ENCODE assay signal across 8 cellular contexts in genomic region chr3:69738291-69738690, GRCh38. TPM values are rescaled to one million over a fixed set of nuclear protein-coding genes. Genes with fewer than 3 reads are reported as not detected.
DNase-seq lines count a peak whose midpoint lies in the region; ATAC-seq and TF ChIP-seq lines count a peak whose summit lies in the region.

No MANE protein-coding gene starts in this region.

- peak overlapping the region; percentile 1 for H3K4me3 Mint-ChIP-seq in activated T-cell treated with anti-CD3 and anti-CD28 coated beads, Interleukin-2, amount 50 U/mL, for 24 hours
- no peak overlapping the region for H3K4me3 Mint-ChIP-seq in stimulated activated effector memory CD8-positive, alpha-beta T cell treated with anti-CD3 and anti-CD28 coated beads, Interleukin-12 subunit alpha, Interleukin-12 subunit beta, amount 100 ng/mL, for 72 hours

- no peak for TF ChIP-seq CTCF in brain microvascular endothelial cell (IDR thresholded peaks at IDR 0.05; ENCODE audit: low read depth, low read length, missing control alignments)
- TF ChIP-seq CTCF in liver (IDR thresholded peaks at IDR 0.05; ENCODE audit: low read depth, low read length, missing input control): no peak

- no peak for ATAC-seq in stimulated activated effector memory CD8-positive, alpha-beta T cell treated with anti-CD3 and anti-CD28 coated beads, Interleukin-12 subunit alpha, Interleukin-12 subunit beta, amount 100 ng/mL, for 72 hours
- ATAC-seq in HG02642 (IDR thresholded peaks at IDR 0.05; ENCODE audit: poor library complexity, unreplicated experiment): no peak

- no peaks in the 10 kb centered on the region for H3K9me3 Mint-ChIP-seq in activated T-cell treated with anti-CD3 and anti-CD28 coated beads, Interleukin-2, amount 50 U/mL, for 24 hours
- H3K9me3 Mint-ChIP-seq in stimulated activated effector memory CD8-positive, alpha-beta T cell treated with anti-CD3 and anti-CD28 coated beads, Interleukin-12 subunit alpha, Interleukin-12 subunit beta, amount 100 ng/mL, for 72 hours: no peaks in the 10 kb centered on the region

- H3K27me3 Mint-ChIP-seq in activated T-cell treated with anti-CD3 and anti-CD28 coated beads, Interleukin-2, amount 50 U/mL, for 24 hours: peaks cover 63% of the 10 kb centered on the region

- no peak overlapping the region for H3K27ac Mint-ChIP-seq in activated T-cell treated with anti-CD3 and anti-CD28 coated beads, Interleukin-2, amount 50 U/mL, for 24 hours
- no peak overlapping the region for H3K27ac Mint-ChIP-seq in stimulated activated effector memory CD8-positive, alpha-beta T cell treated with anti-CD3 and anti-CD28 coated beads, Interleukin-12 subunit alpha, Interleukin-12 subunit beta, amount 100 ng/mL, for 72 hours

- in situ Hi-C loops in brain microvascular endothelial cell (cut with HindIII; ENCODE audit: low pct_ligation_motif_present, low sequenced_read_pairs): no loop called here

- H3K4me1 Mint-ChIP-seq in activated T-cell treated with anti-CD3 and anti-CD28 coated beads, Interleukin-2, amount 50 U/mL, for 24 hours (ENCODE audit: low read depth): peaks cover 7% of the 10 kb centered on the region
- H3K4me1 Mint-ChIP-seq in stimulated activated effector memory CD8-positive, alpha-beta T cell treated with anti-CD3 and anti-CD28 coated beads, Interleukin-12 subunit alpha, Interleukin-12 subunit beta, amount 100 ng/mL, for 72 hours: no peaks in the 10 kb centered on the region

- H3K27ac ChIP-seq in brain microvascular endothelial cell: no peak overlapping the region
- peak overlapping the region; percentile 40 to 70 for H3K27ac ChIP-seq in liver (ENCODE audit: low read depth in 1 of 2, low read length in 2 of 2)
- no peak overlapping the region for H3K27ac ChIP-seq in urinary bladder (ENCODE audit: low read depth)

- no peak for TF ChIP-seq RAD21 in liver (IDR thresholded peaks at IDR 0.05)

- peaks cover 3% of the 10 kb centered on the region for H3K27me3 ChIP-seq in brain microvascular endothelial cell (replicated peaks)
- H3K27me3 ChIP-seq in liver (ENCODE audit: control insufficient read depth in 4 of 4, insufficient read depth in 4 of 4, low read length in 3 of 4): peaks cover 0 to 2% (median 0%) of the 10 kb centered on the region in 4 donors

- DNase-seq in activated T-cell treated with anti-CD3 and anti-CD28 coated beads, Interleukin-2, amount 50 U/mL, for 24 hours: no peak
- DNase-seq in activated T-cell treated with anti-CD3 and anti-CD28 coated beads for 4 hours: no peak
- DNase-seq in brain microvascular endothelial cell: no peak
- no peak for DNase-seq in stimulated activated effector memory CD8-positive, alpha-beta T cell treated with anti-CD3 and anti-CD28 coated beads, Interleukin-12 subunit alpha, Interleukin-12 subunit beta, amount 100 ng/mL, for 72 hours (ENCODE audit: low spot score in 2 of 2)
- DNase-seq in GM19238 (ENCODE audit: insufficient read length, low spot score): no peak

- WGBS in liver: 5% methylated on average over 4 of the region's 4 CpGs
- WGBS in urinary bladder: 1% methylated on average over 4 of the region's 4 CpGs

- no peaks in the 10 kb centered on the region for H3K9me3 ChIP-seq in liver (ENCODE audit: control insufficient read depth in 4 of 4, low read length in 3 of 4)

- H3K9ac ChIP-seq in liver (ENCODE audit: low read depth in 1 of 2, low read length in 2 of 2): peak overlapping the region; percentile 64 to 77

- no peaks in the 10 kb centered on the region for H3K36me3 ChIP-seq in brain microvascular endothelial cell (replicated peaks)
- no peaks in the 10 kb centered on the region for H3K36me3 ChIP-seq in liver (ENCODE audit: control insufficient read depth in 4 of 4, insufficient read depth in 3 of 4, low read depth in 1 of 4, low read length in 3 of 4)
- no peaks in the 10 kb centered on the region for H3K36me3 ChIP-seq in urinary bladder (ENCODE audit: insufficient read depth)

- H3K4me3 ChIP-seq in brain microvascular endothelial cell (ENCODE audit: low read depth, low read length) (peak overlapping the region; percentile 85), liver (ENCODE audit: low read depth in 1 of 3, low read length in 3 of 3) (peak overlapping the region; percentile 74 to 97 (median 84)), urinary bladder (ENCODE audit: low read depth, low read length) (peak overlapping the region; percentile 92)

- peaks cover 0 to 20% (median 9%) of the 10 kb centered on the region in 4 donors for H3K4me1 ChIP-seq in liver (ENCODE audit: control insufficient read depth in 4 of 4, insufficient read depth in 4 of 4, low read length in 3 of 4)
- no peaks in the 10 kb centered on the region for H3K4me1 ChIP-seq in urinary bladder (ENCODE audit: insufficient read depth)

- no peaks in the 10 kb centered on the region for H3K36me3 Mint-ChIP-seq in activated T-cell treated with anti-CD3 and anti-CD28 coated beads, Interleukin-2, amount 50 U/mL, for 24 hours (ENCODE audit: low read depth)
- no peaks in the 10 kb centered on the region for H3K36me3 Mint-ChIP-seq in stimulated activated effector memory CD8-positive, alpha-beta T cell treated with anti-CD3 and anti-CD28 coated beads, Interleukin-12 subunit alpha, Interleukin-12 subunit beta, amount 100 ng/mL, for 72 hours

TF ChIP-seq in liver, 16 proteins besides CTCF, POLR2A, EP300 and RAD21:
- no peak for TF ChIP-seq HNF4G (IDR thresholded peaks at IDR 0.05)
- no peak for TF ChIP-seq JUND (IDR thresholded peaks at IDR 0.05)
- TF ChIP-seq HNF4A (conservative IDR thresholded peaks at IDR 0.05): no peak
- TF ChIP-seq MAX (IDR thresholded peaks at IDR 0.05): no peak
- no peak for TF ChIP-seq FOXA1 (IDR thresholded peaks at IDR 0.05)
- no peak for TF ChIP-seq FOXA2 (IDR thresholded peaks at IDR 0.05)
- no peak for TF ChIP-seq GABPA (IDR thresholded peaks at IDR 0.05 in 1 of 2, conservative IDR thresholded peaks at IDR 0.05 in 1 of 2)
- TF ChIP-seq YY1 (IDR thresholded peaks at IDR 0.05): no peak
- TF ChIP-seq, protein P1, sequence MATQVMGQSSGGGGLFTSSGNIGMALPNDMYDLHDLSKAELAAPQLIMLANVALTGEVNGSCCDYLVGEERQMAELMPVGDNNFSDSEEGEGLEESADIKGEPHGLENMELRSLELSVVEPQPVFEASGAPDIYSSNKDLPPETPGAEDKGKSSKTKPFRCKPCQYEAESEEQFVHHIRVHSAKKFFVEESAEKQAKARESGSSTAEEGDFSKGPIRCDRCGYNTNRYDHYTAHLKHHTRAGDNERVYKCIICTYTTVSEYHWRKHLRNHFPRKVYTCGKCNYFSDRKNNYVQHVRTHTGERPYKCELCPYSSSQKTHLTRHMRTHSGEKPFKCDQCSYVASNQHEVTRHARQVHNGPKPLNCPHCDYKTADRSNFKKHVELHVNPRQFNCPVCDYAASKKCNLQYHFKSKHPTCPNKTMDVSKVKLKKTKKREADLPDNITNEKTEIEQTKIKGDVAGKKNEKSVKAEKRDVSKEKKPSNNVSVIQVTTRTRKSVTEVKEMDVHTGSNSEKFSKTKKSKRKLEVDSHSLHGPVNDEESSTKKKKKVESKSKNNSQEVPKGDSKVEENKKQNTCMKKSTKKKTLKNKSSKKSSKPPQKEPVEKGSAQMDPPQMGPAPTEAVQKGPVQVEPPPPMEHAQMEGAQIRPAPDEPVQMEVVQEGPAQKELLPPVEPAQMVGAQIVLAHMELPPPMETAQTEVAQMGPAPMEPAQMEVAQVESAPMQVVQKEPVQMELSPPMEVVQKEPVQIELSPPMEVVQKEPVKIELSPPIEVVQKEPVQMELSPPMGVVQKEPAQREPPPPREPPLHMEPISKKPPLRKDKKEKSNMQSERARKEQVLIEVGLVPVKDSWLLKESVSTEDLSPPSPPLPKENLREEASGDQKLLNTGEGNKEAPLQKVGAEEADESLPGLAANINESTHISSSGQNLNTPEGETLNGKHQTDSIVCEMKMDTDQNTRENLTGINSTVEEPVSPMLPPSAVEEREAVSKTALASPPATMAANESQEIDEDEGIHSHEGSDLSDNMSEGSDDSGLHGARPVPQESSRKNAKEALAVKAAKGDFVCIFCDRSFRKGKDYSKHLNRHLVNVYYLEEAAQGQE (IDR thresholded peaks at IDR 0.05): no peak
- no peak for TF ChIP-seq SP1 (IDR thresholded peaks at IDR 0.05)
- TF ChIP-seq, protein P2, sequence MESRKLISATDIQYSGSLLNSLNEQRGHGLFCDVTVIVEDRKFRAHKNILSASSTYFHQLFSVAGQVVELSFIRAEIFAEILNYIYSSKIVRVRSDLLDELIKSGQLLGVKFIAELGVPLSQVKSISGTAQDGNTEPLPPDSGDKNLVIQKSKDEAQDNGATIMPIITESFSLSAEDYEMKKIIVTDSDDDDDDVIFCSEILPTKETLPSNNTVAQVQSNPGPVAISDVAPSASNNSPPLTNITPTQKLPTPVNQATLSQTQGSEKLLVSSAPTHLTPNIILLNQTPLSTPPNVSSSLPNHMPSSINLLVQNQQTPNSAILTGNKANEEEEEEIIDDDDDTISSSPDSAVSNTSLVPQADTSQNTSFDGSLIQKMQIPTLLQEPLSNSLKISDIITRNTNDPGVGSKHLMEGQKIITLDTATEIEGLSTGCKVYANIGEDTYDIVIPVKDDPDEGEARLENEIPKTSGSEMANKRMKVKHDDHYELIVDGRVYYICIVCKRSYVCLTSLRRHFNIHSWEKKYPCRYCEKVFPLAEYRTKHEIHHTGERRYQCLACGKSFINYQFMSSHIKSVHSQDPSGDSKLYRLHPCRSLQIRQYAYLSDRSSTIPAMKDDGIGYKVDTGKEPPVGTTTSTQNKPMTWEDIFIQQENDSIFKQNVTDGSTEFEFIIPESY (IDR thresholded peaks at IDR 0.05): no peak
- TF ChIP-seq, protein P3, sequence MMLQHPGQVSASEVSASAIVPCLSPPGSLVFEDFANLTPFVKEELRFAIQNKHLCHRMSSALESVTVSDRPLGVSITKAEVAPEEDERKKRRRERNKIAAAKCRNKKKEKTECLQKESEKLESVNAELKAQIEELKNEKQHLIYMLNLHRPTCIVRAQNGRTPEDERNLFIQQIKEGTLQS (IDR thresholded peaks at IDR 0.05): no peak
- no peak for TF ChIP-seq EGR1 (IDR thresholded peaks at IDR 0.05; ENCODE audit: low read depth in 2 of 2)
- TF ChIP-seq TAF1 (conservative IDR thresholded peaks at IDR 0.05): no peak
- no peak for TF ChIP-seq NR2F2 (IDR thresholded peaks at IDR 0.05)

RNA-seq across cellular contexts. Expression of gene MITF, which starts 1.0 kb away (rescaled TPM):
- 1 to 10 TPM; 2.2 to 2.9 TPM for total RNA-seq in liver
- 1 to 10 TPM in 1 of 2 donors, under 1 TPM in 1; 0.91 to 2.4 TPM for polyA plus RNA-seq in liver
- 13.6 TPM for total RNA-seq in urinary bladder
- 13.3 TPM for polyA plus RNA-seq in urinary bladder

Comparison
In these comparisons a context has a peak if more than half of its experiments do, and no peak if none do; other contexts are left out.
1. H3K27ac ChIP-seq: peak in liver (2 of 2); none in brain microvascular endothelial cell (single experiment) and urinary bladder (single experiment).
2. Peak in every context shown above with its lines, with median percentiles within 50 percentile points of each other: H3K4me3 ChIP-seq.